In the genomic region with DNA sequence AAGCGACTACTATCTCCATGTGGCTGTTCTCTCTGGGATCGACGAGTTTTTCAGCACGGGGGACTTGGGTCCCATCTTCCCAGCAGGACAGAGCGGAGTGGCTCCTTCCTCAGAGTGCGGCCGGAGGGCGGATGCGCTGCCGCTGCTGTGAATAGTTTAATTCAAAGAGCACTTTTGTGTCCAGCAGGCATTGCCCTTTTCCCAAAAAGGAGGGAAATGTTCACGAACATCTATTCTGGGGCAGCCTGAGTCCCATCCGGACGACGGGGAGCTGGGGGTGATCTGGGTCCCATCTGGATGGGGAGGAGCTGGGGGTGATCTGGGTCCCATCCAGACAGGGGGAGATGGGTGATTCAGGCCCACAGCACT, we compare ENCODE assay signal across 16 cellular contexts.
DNase-seq lines count a peak whose midpoint lies in the region; ATAC-seq, FAIRE-seq and TF ChIP-seq lines count a peak whose summit lies in the region.
"Had no signal": no experiment of that assay in that cellular context is flagged by ENCODE, and none has a peak within 500 bp of the region (broad histone marks: within the 10 kb centered on the region; RNA-seq: fewer than 3 reads in every experiment).

No MANE protein-coding gene starts in this region.

- H3K27me3 ChIP-seq in GM06990 (replicated peaks; ENCODE audit: control insufficient read depth, insufficient read depth, low read length) (no peaks in the 10 kb centered on the region; the same call in 1 of the 2 replicates), neural progenitor cell (peaks cover 39% of the 10 kb centered on the region), GM23338 (ENCODE audit: insufficient read depth) (no peaks in the 10 kb centered on the region)

- DNase-seq in activated T-cell treated with anti-CD3 and anti-CD28 coated beads, Interleukin-2, amount 50 U/mL, for 24 hours, result peak; percentile 23
- no peak for DNase-seq in activated T-cell treated with anti-CD3 and anti-CD28 coated beads, Interleukin-2, amount 50 U/mL, for 72 hours
- DNase-seq in GM06990 (ENCODE audit: extremely low read depth, insufficient read length) (peak; percentile 3), kidney (peak; percentile 26), neural progenitor cell (ENCODE audit: low spot score) (no peak), NCI-H2081 (lab: John Stamatoyannopoulos, UW) (no peak), GM23338 (ENCODE audit: low spot score) (no peak)
- no peak for DNase-seq in stimulated activated naive B cell treated with anti-CD40 and anti-IgM and Interleukin-4, amounts not matched to agents 10 μg/mL and 1 μg/mL and 100 μg/mL, for 72 hours
- DNase-seq: CD4-positive, CD25-positive, alpha-beta regulatory T cell; HCEC 1CT; KG1; NCI-H1092; NCI-H2107; NCI-H345 had no signal

- TF ChIP-seq CTCF in GM06990 (IDR thresholded peaks at IDR 0.05; ENCODE audit: insufficient read depth, low read length, poor library complexity, severe bottlenecking) (no peak), kidney (IDR thresholded peaks at IDR 0.05; ENCODE audit: borderline replicate concordance, extremely low read depth, insufficient read depth) (no peak), neural progenitor cell (IDR thresholded peaks at IDR 0.05) (no peak), GM23338 (conservative IDR thresholded peaks at IDR 0.05; ENCODE audit: low read depth in 2 of 2) (no peak)

- no peak overlapping the region for H3K27ac Mint-ChIP-seq in activated T-cell treated with anti-CD3 and anti-CD28 coated beads, Interleukin-2, amount 50 U/mL, for 24 hours
- no peak overlapping the region for H3K27ac Mint-ChIP-seq in activated T-cell treated with anti-CD3 and anti-CD28 coated beads, Interleukin-2, amount 50 U/mL, for 72 hours
- peak overlapping the region; percentile 84 for H3K27ac Mint-ChIP-seq in stimulated activated naive B cell treated with anti-CD40 and anti-IgM and Interleukin-4, amounts not matched to agents 10 μg/mL and 1 μg/mL and 100 μg/mL, for 72 hours
- H3K27ac Mint-ChIP-seq in neural progenitor cell, result no peak overlapping the region
- no peak overlapping the region for H3K27ac Mint-ChIP-seq in GM23338

- H3K27me3 Mint-ChIP-seq in activated T-cell treated with anti-CD3 and anti-CD28 coated beads, Interleukin-2, amount 50 U/mL, for 24 hours, result no peaks in the 10 kb centered on the region
- H3K27me3 Mint-ChIP-seq in activated T-cell treated with anti-CD3 and anti-CD28 coated beads, Interleukin-2, amount 50 U/mL, for 72 hours (ENCODE audit: low read depth), result no peaks in the 10 kb centered on the region
- peaks cover 0 to 5% of the 10 kb centered on the region in 2 donors for H3K27me3 Mint-ChIP-seq in stimulated activated naive B cell treated with anti-CD40 and anti-IgM and Interleukin-4, amounts not matched to agents 10 μg/mL and 1 μg/mL and 100 μg/mL, for 72 hours
- peaks cover 7% of the 10 kb centered on the region for H3K27me3 Mint-ChIP-seq in neural progenitor cell (ENCODE audit: insufficient read depth, low read depth)
- H3K27me3 Mint-ChIP-seq in GM23338 (ENCODE audit: insufficient read depth, low read depth, poor library complexity), result peaks cover 16% of the 10 kb centered on the region
- H3K27me3 Mint-ChIP-seq: CD4-positive, CD25-positive, alpha-beta regulatory T cell had no signal

- H3K4me2 ChIP-seq in neural progenitor cell, result no peak overlapping the region
- H3K4me2 ChIP-seq in GM23338, result no peak overlapping the region

- no peaks in the 10 kb centered on the region for H3F3A ChIP-seq in neural progenitor cell (ENCODE audit: low read depth)
- no peaks in the 10 kb centered on the region for H3F3A ChIP-seq in GM23338 (replicated peaks; ENCODE audit: low read depth)

- no peak overlapping the region for H2AFZ ChIP-seq in neural progenitor cell (replicated peaks)
- H2AFZ ChIP-seq in GM23338, result no peak overlapping the region

- intact Hi-C loops in kidney (cut with DNase I), result no loop called here

- no peaks in the 10 kb centered on the region for H3K9me3 Mint-ChIP-seq in activated T-cell treated with anti-CD3 and anti-CD28 coated beads, Interleukin-2, amount 50 U/mL, for 24 hours
- no peaks in the 10 kb centered on the region for H3K9me3 Mint-ChIP-seq in activated T-cell treated with anti-CD3 and anti-CD28 coated beads, Interleukin-2, amount 50 U/mL, for 72 hours
- H3K9me3 Mint-ChIP-seq in stimulated activated naive B cell treated with anti-CD40 and anti-IgM and Interleukin-4, amounts not matched to agents 10 μg/mL and 1 μg/mL and 100 μg/mL, for 72 hours, result peaks cover under 1 to 2% of the 10 kb centered on the region in 2 donors
- H3K9me3 Mint-ChIP-seq in neural progenitor cell (peaks cover 3% of the 10 kb centered on the region), GM23338 (peaks cover 3% of the 10 kb centered on the region)
- H3K9me3 Mint-ChIP-seq: CD4-positive, CD25-positive, alpha-beta regulatory T cell had no signal

- H3K79me2 ChIP-seq in neural progenitor cell (ENCODE audit: low read depth) (no peaks in the 10 kb centered on the region), GM23338 (replicated peaks; ENCODE audit: insufficient read depth) (no peaks in the 10 kb centered on the region)

- peaks cover 4% of the 10 kb centered on the region for H3K4me1 Mint-ChIP-seq in activated T-cell treated with anti-CD3 and anti-CD28 coated beads, Interleukin-2, amount 50 U/mL, for 24 hours (ENCODE audit: low read depth)
- H3K4me1 Mint-ChIP-seq in activated T-cell treated with anti-CD3 and anti-CD28 coated beads, Interleukin-2, amount 50 U/mL, for 72 hours (ENCODE audit: low read depth), result peaks cover 2% of the 10 kb centered on the region
- peaks cover 8 to 18% of the 10 kb centered on the region in 2 donors for H3K4me1 Mint-ChIP-seq in stimulated activated naive B cell treated with anti-CD40 and anti-IgM and Interleukin-4, amounts not matched to agents 10 μg/mL and 1 μg/mL and 100 μg/mL, for 72 hours
- H3K4me1 Mint-ChIP-seq in neural progenitor cell, result peaks cover 4% of the 10 kb centered on the region
- H3K4me1 Mint-ChIP-seq in GM23338, result no peaks in the 10 kb centered on the region; the same call in 2 of the 3 replicates

- no peak overlapping the region for H3K4me3 ChIP-seq in GM06990 (replicated peaks; ENCODE audit: low read depth, low read length)
- no peak overlapping the region for H3K4me3 ChIP-seq in kidney (ENCODE audit: low read length in 2 of 2)
- no peak overlapping the region for H3K4me3 ChIP-seq in neural progenitor cell
- no peak overlapping the region for H3K4me3 ChIP-seq in GM23338

- H3K4me3 Mint-ChIP-seq in activated T-cell treated with anti-CD3 and anti-CD28 coated beads, Interleukin-2, amount 50 U/mL, for 24 hours, result no peak overlapping the region
- H3K4me3 Mint-ChIP-seq in activated T-cell treated with anti-CD3 and anti-CD28 coated beads, Interleukin-2, amount 50 U/mL, for 72 hours, result no peak overlapping the region
- no peak overlapping the region for H3K4me3 Mint-ChIP-seq in stimulated activated naive B cell treated with anti-CD40 and anti-IgM and Interleukin-4, amounts not matched to agents 10 μg/mL and 1 μg/mL and 100 μg/mL, for 72 hours
- H3K4me3 Mint-ChIP-seq in neural progenitor cell (no peak overlapping the region), GM23338 (no peak overlapping the region)
- H3K4me3 Mint-ChIP-seq: CD4-positive, CD25-positive, alpha-beta regulatory T cell had no signal

- no peak for ATAC-seq in activated T-cell treated with anti-CD3 and anti-CD28 coated beads, Interleukin-2, amount 50 U/mL, for 72 hours (replicated peaks in 1 of 2)
- ATAC-seq in stimulated activated naive B cell treated with anti-CD40 and anti-IgM and Interleukin-4, amounts not matched to agents 10 μg/mL and 1 μg/mL and 100 μg/mL, for 72 hours (replicated peaks), result no peak
- no peak for ATAC-seq in GM23338

- no peak for FAIRE-seq in kidney (lab: Jason Lieb, UNC)
- FAIRE-seq: A204.1, GM12891 had no signal

- no peaks in the 10 kb centered on the region for H4K20me1 ChIP-seq in neural progenitor cell (ENCODE audit: low read depth)
- no peaks in the 10 kb centered on the region for H4K20me1 ChIP-seq in GM23338 (replicated peaks; ENCODE audit: insufficient read depth)

- H3K9ac ChIP-seq in kidney (ENCODE audit: low read length in 2 of 2) (no peak overlapping the region), neural progenitor cell (no peak overlapping the region)

- no peaks in the 10 kb centered on the region for H3K36me3 ChIP-seq in GM06990 (ENCODE audit: control insufficient read depth, insufficient read depth, low read length)
- H3K36me3 ChIP-seq in kidney (ENCODE audit: control insufficient read depth in 1 of 2, insufficient read depth in 2 of 2, low read length in 2 of 2), result no peaks in the 10 kb centered on the region
- no peaks in the 10 kb centered on the region for H3K36me3 ChIP-seq in neural progenitor cell
- H3K36me3 ChIP-seq in GM23338 (ENCODE audit: insufficient read depth), result no peaks in the 10 kb centered on the region

- no peak overlapping the region for H3K27ac ChIP-seq in kidney (ENCODE audit: low read depth in 2 of 2, low read length in 2 of 2)
- no peak overlapping the region for H3K27ac ChIP-seq in neural progenitor cell
- H3K27ac ChIP-seq in GM23338 (ENCODE audit: low read depth), result no peak overlapping the region

- peaks cover 44% of the 10 kb centered on the region for H3K36me3 Mint-ChIP-seq in activated T-cell treated with anti-CD3 and anti-CD28 coated beads, Interleukin-2, amount 50 U/mL, for 24 hours (ENCODE audit: low read depth)
- H3K36me3 Mint-ChIP-seq in activated T-cell treated with anti-CD3 and anti-CD28 coated beads, Interleukin-2, amount 50 U/mL, for 72 hours (ENCODE audit: insufficient read depth in 2 of 2), result peaks cover 2 to 10% of the 10 kb centered on the region in 2 donors
- peaks cover 41 to 48% of the 10 kb centered on the region in 2 donors for H3K36me3 Mint-ChIP-seq in stimulated activated naive B cell treated with anti-CD40 and anti-IgM and Interleukin-4, amounts not matched to agents 10 μg/mL and 1 μg/mL and 100 μg/mL, for 72 hours
- H3K36me3 Mint-ChIP-seq in neural progenitor cell, result no peaks in the 10 kb centered on the region
- peaks cover 3% of the 10 kb centered on the region; the same call in 2 of the 3 replicates for H3K36me3 Mint-ChIP-seq in GM23338 (ENCODE audit: low read depth)

- H3K9me3 ChIP-seq in kidney (ENCODE audit: control insufficient read depth in 1 of 2, low read length in 2 of 2), result peaks cover 0 to 3% of the 10 kb centered on the region in 2 donors
- H3K9me3 ChIP-seq in neural progenitor cell (ENCODE audit: low read depth), result peaks cover 3% of the 10 kb centered on the region

- no peaks in the 10 kb centered on the region for H3K4me1 ChIP-seq in kidney (ENCODE audit: control insufficient read depth in 1 of 2, insufficient read depth in 1 of 2, low read depth in 1 of 2, low read length in 2 of 2)
- peaks cover 2% of the 10 kb centered on the region for H3K4me1 ChIP-seq in neural progenitor cell
- H3K4me1 ChIP-seq in GM23338 (ENCODE audit: insufficient read depth), result no peaks in the 10 kb centered on the region

- H3K9me2 ChIP-seq in GM23338 (ENCODE audit: insufficient read depth), result no peaks in the 10 kb centered on the region

TF ChIP-seq in GM23338, 12 proteins besides CTCF, POLR2A, EP300 and RAD21:
- no peak for TF ChIP-seq STAT1 (IDR thresholded peaks at IDR 0.05; ENCODE audit: unreplicated experiment)
TF ChIP-seq in GM23338: peak in this region for 0.

Comparison
In these comparisons a context has a peak if more than half of its experiments do, and no peak if none do; other contexts are left out.
1. DNase-seq: peak in activated T-cell treated with anti-CD3 and anti-CD28 coated beads, Interleukin-2, amount 50 U/mL, for 24 hours (single experiment), GM06990 (single experiment) and kidney (single experiment); none in activated T-cell treated with anti-CD3 and anti-CD28 coated beads, Interleukin-2, amount 50 U/mL, for 72 hours (0 of 2), stimulated activated naive B cell treated with anti-CD40 and anti-IgM and Interleukin-4, amounts not matched to agents 10 μg/mL and 1 μg/mL and 100 μg/mL, for 72 hours (single experiment), neural progenitor cell (single experiment), NCI-H2081 (0 of 2) and GM23338 (single experiment).